11 cellular contexts compared by ENCODE assay signal in the genomic region with DNA sequence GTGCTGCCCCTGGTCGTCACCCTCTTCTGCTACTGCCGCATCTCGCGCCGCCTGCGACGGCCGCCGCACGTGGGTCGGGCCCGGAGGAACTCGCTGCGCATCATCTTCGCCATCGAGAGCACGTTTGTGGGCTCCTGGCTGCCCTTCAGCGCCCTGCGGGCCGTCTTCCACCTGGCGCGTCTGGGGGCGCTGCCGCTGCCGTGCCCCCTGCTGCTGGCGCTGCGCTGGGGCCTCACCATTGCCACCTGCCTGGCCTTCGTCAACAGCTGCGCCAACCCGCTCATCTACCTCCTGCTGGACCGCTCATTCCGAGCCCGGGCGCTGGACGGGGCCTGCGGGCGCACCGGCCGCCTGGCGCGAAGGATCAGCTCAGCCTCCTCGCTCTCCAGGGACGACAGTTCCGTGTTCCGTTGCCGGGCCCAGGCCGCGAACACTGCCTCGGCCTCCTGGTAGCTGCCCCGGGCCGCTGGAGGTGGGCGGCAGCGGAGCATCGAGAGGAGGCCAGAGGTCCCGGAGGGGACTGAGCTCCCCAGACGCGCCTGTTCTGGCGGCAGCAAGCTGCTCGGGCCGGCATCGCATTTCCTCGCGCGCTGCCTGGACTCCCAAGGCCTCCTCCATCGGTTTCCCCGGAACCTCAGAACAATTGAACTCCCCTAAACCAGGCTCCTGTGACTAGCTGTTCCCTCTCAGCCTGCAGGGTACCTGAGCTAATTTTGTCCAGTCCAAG. TPM values are rescaled to one million over a fixed set of nuclear protein-coding genes. Genes with fewer than 3 reads are reported as not detected.
DNase-seq lines count a peak whose midpoint lies in the region; ATAC-seq and TF ChIP-seq lines count a peak whose summit lies in the region.
"Had no signal": no experiment of that assay in that cellular context is flagged by ENCODE, and none has a peak within 500 bp of the region (broad histone marks: within the 10 kb centered on the region; RNA-seq: fewer than 3 reads in every experiment).

No MANE protein-coding gene starts in this region.

- H3K9me3 Mint-ChIP-seq in activated naive CD4-positive, alpha-beta T cell treated with anti-CD3 and anti-CD28 coated beads for 36 hours, result no peaks in the 10 kb centered on the region
- no peaks in the 10 kb centered on the region for H3K9me3 Mint-ChIP-seq in activated naive CD8-positive, alpha-beta T cell treated with anti-CD3 and anti-CD28 coated beads, Interleukin-2, amount 10 ng/mL, durations not matched to agents 7 days and 5 days
- H3K9me3 Mint-ChIP-seq: activated T-helper 1 cell treated with anti-CD3 and anti-CD28 coated beads, Interleukin-12 subunit alpha, Interleukin-12 subunit beta, Interleukin-2, Interleukin-4 antibody, amounts not matched to agents 30 ng/mL and 10 ng/mL and 1 ng/mL, durations not matched to agents 14 hours and 24 hours and 36 hours had no signal

- no peaks in the 10 kb centered on the region for H3K36me3 ChIP-seq in suprapubic skin
- H3K36me3 ChIP-seq: right lobe of liver had no signal

- TF ChIP-seq POLR2A in suprapubic skin (IDR thresholded peaks at IDR 0.05), result no peak

- H3K27ac Mint-ChIP-seq in activated naive CD4-positive, alpha-beta T cell treated with anti-CD3 and anti-CD28 coated beads for 36 hours, result no peak overlapping the region
- no peak overlapping the region for H3K27ac Mint-ChIP-seq in activated naive CD8-positive, alpha-beta T cell treated with anti-CD3 and anti-CD28 coated beads, Interleukin-2, amount 10 ng/mL, durations not matched to agents 7 days and 5 days
- H3K27ac Mint-ChIP-seq: activated T-helper 1 cell treated with anti-CD3 and anti-CD28 coated beads, Interleukin-12 subunit alpha, Interleukin-12 subunit beta, Interleukin-2, Interleukin-4 antibody, amounts not matched to agents 30 ng/mL and 10 ng/mL and 1 ng/mL, durations not matched to agents 14 hours and 24 hours and 36 hours had no signal

- peaks cover 28% of the 10 kb centered on the region for H3K4me1 Mint-ChIP-seq in activated naive CD4-positive, alpha-beta T cell treated with anti-CD3 and anti-CD28 coated beads for 36 hours (ENCODE audit: low read depth)
- peaks cover 12% of the 10 kb centered on the region for H3K4me1 Mint-ChIP-seq in activated naive CD8-positive, alpha-beta T cell treated with anti-CD3 and anti-CD28 coated beads, Interleukin-2, amount 10 ng/mL, durations not matched to agents 7 days and 5 days

- H3K27ac ChIP-seq in suprapubic skin, result no peak overlapping the region
- H3K27ac ChIP-seq: right lobe of liver had no signal

- POLR2A ChIA-PET in activated naive CD8-positive, alpha-beta T cell treated with anti-CD3 and anti-CD28 coated beads, Interleukin-2, amount 10 ng/mL, durations not matched to agents 7 days and 5 days (lab: Charles Lee), result no interaction called here

- intact Hi-C loops in activated naive CD4-positive, alpha-beta T cell treated with anti-CD3 and anti-CD28 coated beads for 36 hours (cut with micrococcal nuclease), result loop anchor here (10.0 kb wide), 1 partner anchor 429 kb away; no protein-coding TSS in a partner anchor

- WGBS in suprapubic skin, result 41% methylated on average over 25 of the region's 66 CpGs

- no peak for ATAC-seq in activated naive CD8-positive, alpha-beta T cell treated with anti-CD3 and anti-CD28 coated beads, Interleukin-2, amount 10 ng/mL, durations not matched to agents 7 days and 5 days (ENCODE audit: low read depth)
- no peak for ATAC-seq in HG03571 (IDR thresholded peaks at IDR 0.05; ENCODE audit: unreplicated experiment)

- H3K9me3 ChIP-seq in suprapubic skin, result no peaks in the 10 kb centered on the region
- H3K9me3 ChIP-seq: right lobe of liver had no signal

- CTCF ChIA-PET in activated naive CD4-positive, alpha-beta T cell treated with anti-CD3 and anti-CD28 coated beads for 36 hours (lab: Charles Lee), result no interaction called here

- no peak for DNase-seq in activated naive CD4-positive, alpha-beta T cell treated with anti-CD3 and anti-CD28 coated beads for 36 hours
- DNase-seq in activated naive CD4-positive, alpha-beta T cell treated with Interleukin-2 at 50 U/mL for 16 hours, result no peak
- DNase-seq in activated naive CD8-positive, alpha-beta T cell treated with anti-CD3 and anti-CD28 coated beads, Interleukin-2, amount 10 ng/mL, durations not matched to agents 7 days and 5 days, result no peak
- DNase-seq in left kidney (ENCODE audit: low read depth, low spot score) (peak; percentile 66), suprapubic skin (ENCODE audit: low spot score in 2 of 2) (no peak), iPS-NIHi7 (ENCODE audit: extremely low spot score) (no peak), T1000 (lab: John Stamatoyannopoulos, UW) (no peak)
- DNase-seq: NCI-H1105, right lobe of liver had no signal

- H3K4me3 Mint-ChIP-seq in activated naive CD4-positive, alpha-beta T cell treated with anti-CD3 and anti-CD28 coated beads for 36 hours, result peak overlapping the region; percentile 23
- H3K4me3 Mint-ChIP-seq in activated naive CD8-positive, alpha-beta T cell treated with anti-CD3 and anti-CD28 coated beads, Interleukin-2, amount 10 ng/mL, durations not matched to agents 7 days and 5 days, result peak overlapping the region; percentile 59
- H3K4me3 Mint-ChIP-seq: activated T-helper 1 cell treated with anti-CD3 and anti-CD28 coated beads, Interleukin-12 subunit alpha, Interleukin-12 subunit beta, Interleukin-2, Interleukin-4 antibody, amounts not matched to agents 30 ng/mL and 10 ng/mL and 1 ng/mL, durations not matched to agents 14 hours and 24 hours and 36 hours had no signal

- H3K27me3 ChIP-seq in suprapubic skin, result peaks cover 69% of the 10 kb centered on the region

- H3K27me3 Mint-ChIP-seq in activated naive CD4-positive, alpha-beta T cell treated with anti-CD3 and anti-CD28 coated beads for 36 hours (ENCODE audit: low read depth), result peaks cover 41% of the 10 kb centered on the region
- H3K27me3 Mint-ChIP-seq in activated naive CD8-positive, alpha-beta T cell treated with anti-CD3 and anti-CD28 coated beads, Interleukin-2, amount 10 ng/mL, durations not matched to agents 7 days and 5 days, result peaks cover 58% of the 10 kb centered on the region

- peaks cover 14% of the 10 kb centered on the region for H3K4me1 ChIP-seq in suprapubic skin

- no peak for TF ChIP-seq EP300 in suprapubic skin (IDR thresholded peaks at IDR 0.05)

- peak overlapping the region; percentile 42 for H3K4me3 ChIP-seq in suprapubic skin

- TF ChIP-seq CTCF in suprapubic skin (IDR thresholded peaks at IDR 0.05), result no peak

- H3K36me3 Mint-ChIP-seq in activated naive CD4-positive, alpha-beta T cell treated with anti-CD3 and anti-CD28 coated beads for 36 hours (ENCODE audit: low read depth), result no peaks in the 10 kb centered on the region
- peaks cover 2% of the 10 kb centered on the region for H3K36me3 Mint-ChIP-seq in activated naive CD8-positive, alpha-beta T cell treated with anti-CD3 and anti-CD28 coated beads, Interleukin-2, amount 10 ng/mL, durations not matched to agents 7 days and 5 days

RNA-seq across cellular contexts. Expression of gene GPR25, which starts 1.1 kb away (rescaled TPM):
- not detected for total RNA-seq in activated naive CD4-positive, alpha-beta T cell treated with anti-CD3 and anti-CD28 coated beads for 36 hours
- total RNA-seq in activated naive CD8-positive, alpha-beta T cell treated with anti-CD3 and anti-CD28 coated beads, Interleukin-2, amount 10 ng/mL, durations not matched to agents 7 days and 5 days, result under 1 TPM; 0.75 to 0.91 TPM
- not detected for total RNA-seq in suprapubic skin
- total RNA-seq: activated T-helper 1 cell treated with anti-CD3 and anti-CD28 coated beads, Interleukin-12 subunit alpha, Interleukin-12 subunit beta, Interleukin-2, Interleukin-4 antibody, amounts not matched to agents 30 ng/mL and 10 ng/mL and 1 ng/mL, durations not matched to agents 14 hours and 24 hours and 36 hours; right lobe of liver had no signal

RNA-seq across cellular contexts. Expression of gene INAVA, which starts 20.9 kb away (rescaled TPM):
- not detected for total RNA-seq in activated naive CD4-positive, alpha-beta T cell treated with anti-CD3 and anti-CD28 coated beads for 36 hours
- under 1 TPM; 0.14 to 0.25 TPM for total RNA-seq in activated naive CD8-positive, alpha-beta T cell treated with anti-CD3 and anti-CD28 coated beads, Interleukin-2, amount 10 ng/mL, durations not matched to agents 7 days and 5 days
- 100 to 1,000 TPM; 110 to 137 (median 117) TPM for total RNA-seq in suprapubic skin

Comparison
In these comparisons a context has a peak if more than half of its experiments do, and no peak if none do; other contexts are left out.
1. RNA of gene INAVA, which starts 20.9 kb away (total RNA-seq): 110 to 137 TPM in suprapubic skin; 0.14 to 0.25 TPM in activated naive CD8-positive, alpha-beta T cell treated with anti-CD3 and anti-CD28 coated beads, Interleukin-2, amount 10 ng/mL, durations not matched to agents 7 days and 5 days and not detected in activated naive CD4-positive, alpha-beta T cell treated with anti-CD3 and anti-CD28 coated beads for 36 hours; every median in the first group is over 10 times any median in the second.